ENCODE assay signal across 29 cellular contexts in genomic region chr2:39860538-39860937, GRCh38.
"Had no signal": no experiment of that assay in that cellular context is flagged by ENCODE, and none has a peak within 500 bp of the region (broad histone marks: within the 10 kb centered on the region; RNA-seq: fewer than 3 reads in every experiment).

No MANE protein-coding gene starts in this region.

- H3K27me3 ChIP-seq: ascending aorta, cardiac muscle cell had no signal

- H3K36me3 ChIP-seq: ascending aorta, cardiac muscle cell, WERI-Rb-1 had no signal

- H3K4me3 ChIP-seq: ascending aorta, cardiac muscle cell had no signal

- H3K4me1 ChIP-seq: ascending aorta had no signal

- H3K27ac ChIP-seq: ascending aorta, cardiac muscle cell, WERI-Rb-1 had no signal

- DNase-seq: activated CD4-positive, alpha-beta memory T cell treated with anti-CD3 and anti-CD28 coated beads, Interleukin-2, amount 10 ng/mL, durations not matched to agents 7 days and 5 days; activated CD4-positive, alpha-beta T cell treated with anti-CD3 and anti-CD28 coated beads for 1 hour; activated CD4-positive, alpha-beta T cell treated with anti-CD3 and anti-CD28 coated beads for 36 hours; activated CD4-positive, alpha-beta T cell treated with anti-CD3 and anti-CD28 coated beads for 48 hours; activated CD4-positive, alpha-beta T cell treated with anti-CD3 and anti-CD28 coated beads, Interleukin-2, amount 10 ng/mL, durations not matched to agents 7 days and 5 days; activated CD4-positive, alpha-beta T cell treated with anti-CD3 and anti-CD28 coated beads, Interleukin-2, amount 50 U/mL, for 48 hours; activated CD4-positive, CD25-positive, alpha-beta regulatory T cell; activated CD8-positive, alpha-beta memory T cell treated with anti-CD3 and anti-CD28 coated beads for 24 hours; activated CD8-positive, alpha-beta memory T cell treated with anti-CD3 and anti-CD28 coated beads, Interleukin-2, amount 10 ng/mL, durations not matched to agents 7 days and 5 days; activated CD8-positive, alpha-beta memory T cell treated with anti-CD3 and anti-CD28 coated beads, Interleukin-2, amount 50 U/mL, for 48 hours; activated CD8-positive, alpha-beta T cell treated with anti-CD3 and anti-CD28 coated beads, Interleukin-2, amount 10 ng/mL, durations not matched to agents 7 days and 5 days; activated effector memory CD4-positive, alpha-beta T cell treated with Interleukin-2 at 50 U/mL for 16 hours; activated gamma-delta T cell; activated naive CD4-positive, alpha-beta T cell treated with anti-CD3 and anti-CD28 coated beads, Interleukin-2, amount 10 ng/mL, durations not matched to agents 7 days and 5 days; activated naive CD4-positive, alpha-beta T cell treated with Interleukin-2 at 50 U/mL for 16 hours; activated naive CD8-positive, alpha-beta T cell treated with anti-CD3 and anti-CD28 coated beads, Interleukin-2, amount 10 ng/mL, durations not matched to agents 7 days and 5 days; activated naive CD8-positive, alpha-beta T cell treated with anti-CD3 and anti-CD28 coated beads, Interleukin-2, amount 50 U/mL, for 24 hours; activated T-cell treated with anti-CD3 and anti-CD28 coated beads, Interleukin-2, amount 50 U/mL, for 24 hours; activated T-cell treated with anti-CD3 and anti-CD28 coated beads, Interleukin-2, amount 50 U/mL, for 48 hours; amygdala; anterior cingulate cortex; caudate nucleus; cerebellar nuclear complex; T-helper 1 cell; T-helper 2 cell; T-helper 9 cell; WERI-Rb-1 had no signal

- H3K9me3 ChIP-seq: ascending aorta had no signal
